Comparison of ENCODE assay signal across 11 cellular contexts in the genomic region with DNA sequence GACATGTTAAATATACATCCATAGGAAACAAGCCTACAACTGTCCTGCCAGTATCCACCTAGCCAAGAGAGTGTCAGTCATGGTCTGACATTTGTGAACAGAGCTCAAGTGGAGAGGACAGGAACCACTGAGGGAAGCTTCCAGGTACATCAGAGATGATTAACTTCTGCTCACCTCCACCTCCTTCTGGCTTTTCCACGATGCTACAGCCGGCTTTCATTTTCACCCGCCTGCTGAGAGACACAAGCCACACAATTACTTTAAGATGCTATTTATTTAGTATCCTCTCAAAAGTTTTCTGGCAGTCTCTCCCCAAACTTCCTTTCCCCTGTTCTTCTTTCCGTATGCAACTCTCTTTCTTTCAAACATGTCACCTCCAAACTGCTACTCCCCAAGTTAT. TPM values are rescaled to one million over a fixed set of nuclear protein-coding genes. Genes with fewer than 3 reads are reported as not detected.
DNase-seq lines count a peak whose midpoint lies in the region; ATAC-seq and TF ChIP-seq lines count a peak whose summit lies in the region.
"Had no signal": no experiment of that assay in that cellular context is flagged by ENCODE, and none has a peak within 500 bp of the region (broad histone marks: within the 10 kb centered on the region; RNA-seq: fewer than 3 reads in every experiment).

No MANE protein-coding gene starts in this region.

- DNase-seq in astrocyte of the spinal cord (ENCODE audit: low read depth, low spot score): no peak
- DNase-seq in natural killer cell: no peak
- DNase-seq in T-helper 9 cell: no peak
- DNase-seq in C1 segment of cervical spinal cord (lab: John Stamatoyannopoulos, UW): no peak
- DNase-seq: caudate nucleus had no signal

- ATAC-seq in natural killer cell (no peak), GM18867 (IDR thresholded peaks at IDR 0.05; ENCODE audit: unreplicated experiment) (no peak), GM21717 (IDR thresholded peaks at IDR 0.05; ENCODE audit: unreplicated experiment) (no peak)

- H3K27ac ChIP-seq in C4-2B (no peak overlapping the region), HUES6 (ENCODE audit: low read depth, low read length) (no peak overlapping the region)

- H3K4me3 Mint-ChIP-seq in natural killer cell: peak overlapping the region; percentile 96

- peak overlapping the region; percentile 96 to 98 for H3K27ac Mint-ChIP-seq in natural killer cell

- H3K4me1 ChIP-seq in HUES6 (ENCODE audit: control insufficient read depth, insufficient read depth, low read length): peaks cover 30% of the 10 kb centered on the region

- peaks cover 78 to 84% of the 10 kb centered on the region in 2 donors for H3K4me1 Mint-ChIP-seq in natural killer cell

- H3K9me3 ChIP-seq in HUES6 (ENCODE audit: control insufficient read depth, insufficient read depth, low read depth, low read length): no peaks in the 10 kb centered on the region
- H3K9me3 ChIP-seq: HAP-1 had no signal

- no peaks in the 10 kb centered on the region for H3K27me3 ChIP-seq in HUES6 (ENCODE audit: control insufficient read depth, insufficient read depth, low read length)

- in situ Hi-C loops in astrocyte of the spinal cord (cut with HindIII; ENCODE audit: low sequenced_read_pairs): no loop called here

- no peaks in the 10 kb centered on the region for H3K9me3 Mint-ChIP-seq in natural killer cell

- peak overlapping the region; percentile 83; the same call in 1 of the 2 replicates for H3K4me3 ChIP-seq in HUES6 (ENCODE audit: low read depth, low read length)
- no peak overlapping the region for H3K4me3 ChIP-seq in astrocyte of the spinal cord (ENCODE audit: low read depth, low read length)

- peaks cover 6% of the 10 kb centered on the region for H3K36me3 Mint-ChIP-seq in natural killer cell

- TF ChIP-seq CTCF in C4-2B (conservative IDR thresholded peaks at IDR 0.05) (peak; percentile 36), astrocyte of the spinal cord (IDR thresholded peaks at IDR 0.05; ENCODE audit: low read depth, low read length) (peak; percentile 13), natural killer cell (IDR thresholded peaks at IDR 0.05) (no peak)

- H3K36me3 ChIP-seq in HUES6 (ENCODE audit: control insufficient read depth, insufficient read depth, low read length): peaks cover 50% of the 10 kb centered on the region

- H3K9ac ChIP-seq in HUES6 (ENCODE audit: low read length): no peak overlapping the region

- intact Hi-C loops in natural killer cell (cut with micrococcal nuclease): no loop called here

- H3K27me3 Mint-ChIP-seq in natural killer cell (ENCODE audit: low read depth in 2 of 2): no peaks in the 10 kb centered on the region

RNA-seq across cellular contexts. Expression of a gene that starts 2.1 kb away (rescaled TPM):
- 100 to 1,000 TPM in 1 of 3 donors, 10 to 100 TPM in 2; 58.3 to 101 (median 76.6) TPM for total RNA-seq in natural killer cell

RNA-seq across cellular contexts. Expression of a gene that starts 36.5 kb away (rescaled TPM):
- total RNA-seq in natural killer cell: not detected
- total RNA-seq: T-helper 1 cell treated with Interleukin-12 subunit alpha and Interleukin-12 subunit beta and Interleukin-4 antibody, amounts not matched to agents 30 ng/mL and 1 ng/mL, for 36 hours had no signal
